28 cellular contexts compared by ENCODE assay signal in genomic region chr11:45260047-45260446, GRCh38. TPM values are rescaled to one million over a fixed set of nuclear protein-coding genes. Genes with fewer than 3 reads are reported as not detected.
DNase-seq lines count a peak whose midpoint lies in the region; ATAC-seq, FAIRE-seq and TF ChIP-seq lines count a peak whose summit lies in the region.
"Had no signal": no experiment of that assay in that cellular context is flagged by ENCODE, and none has a peak within 500 bp of the region (broad histone marks: within the 10 kb centered on the region; RNA-seq: fewer than 3 reads in every experiment).

No MANE protein-coding gene starts in this region.

- peaks cover 14% of the 10 kb centered on the region for H3K4me1 Mint-ChIP-seq in astrocyte (ENCODE audit: low read depth, unreplicated experiment)

- H3K79me2 ChIP-seq in SK-N-SH (ENCODE audit: insufficient read depth) = no peaks in the 10 kb centered on the region
- H3K79me2 ChIP-seq in astrocyte (ENCODE audit: insufficient read depth, low read length) = no peaks in the 10 kb centered on the region
- no peaks in the 10 kb centered on the region for H3K79me2 ChIP-seq in smooth muscle cell (ENCODE audit: low read depth)

- H3K36me3 Mint-ChIP-seq in astrocyte (ENCODE audit: low read depth, unreplicated experiment) = no peaks in the 10 kb centered on the region

- H3K4me3 Mint-ChIP-seq in astrocyte (ENCODE audit: unreplicated experiment) = no peak overlapping the region
- H3K4me3 Mint-ChIP-seq: CD4-positive, alpha-beta T cell; GM23338; H9; HFFc6 had no signal

- intact Hi-C loops in kidney (cut with DNase I) = no loop called here

- H3K9me2 ChIP-seq in SK-N-SH = no peaks in the 10 kb centered on the region

- no peaks in the 10 kb centered on the region for H3K9me3 Mint-ChIP-seq in astrocyte (ENCODE audit: unreplicated experiment)
- H3K9me3 Mint-ChIP-seq: CD4-positive, alpha-beta T cell; GM23338; H9; HFFc6 had no signal

- H3K4me2 ChIP-seq in SK-N-SH = 0 out of 2 replicates have a peak overlapping the region, but pooled peaks have one; percentile 48
- peak overlapping the region; percentile 55 for H3K4me2 ChIP-seq in astrocyte (ENCODE audit: low read length)
- no peak overlapping the region for H3K4me2 ChIP-seq in smooth muscle cell

- POLR2A ChIA-PET in SK-N-SH (lab: Yijun Ruan, JAX) = no interaction called here

- H3K27me3 ChIP-seq in SK-N-SH (ENCODE audit: insufficient read depth) = no peaks in the 10 kb centered on the region
- no peaks in the 10 kb centered on the region for H3K27me3 ChIP-seq in astrocyte (ENCODE audit: insufficient read depth, low read length)
- no peaks in the 10 kb centered on the region for H3K27me3 ChIP-seq in smooth muscle cell (ENCODE audit: low read depth)
- H3K27me3 ChIP-seq: BLaER1 treated with 17β-estradiol and CSF1 and Interleukin-3, amounts not matched to agents 10 nM and 100 nM; SJSA1 had no signal

- no peak overlapping the region for H2AFZ ChIP-seq in SK-N-SH (ENCODE audit: low read depth)
- no peak overlapping the region for H2AFZ ChIP-seq in astrocyte (ENCODE audit: low read depth, low read length)
- no peak overlapping the region for H2AFZ ChIP-seq in smooth muscle cell (ENCODE audit: low read depth)
- H2AFZ ChIP-seq: GM23338 had no signal

- H3K27ac ChIP-seq in SK-N-SH (ENCODE audit: low read depth in 2 of 2, low read length in 1 of 2) = peak overlapping the region in 1 of 2 experiments; percentile 10; a peak in 2 of 4 replicates
- H3K27ac ChIP-seq in astrocyte (ENCODE audit: low read depth, low read length) = no peak overlapping the region
- H3K27ac ChIP-seq in kidney (ENCODE audit: low read depth in 2 of 2, low read length in 2 of 2) = peak overlapping the region; percentile 23 to 69
- no peak overlapping the region for H3K27ac ChIP-seq in smooth muscle cell (ENCODE audit: low read depth)
- H3K27ac ChIP-seq: 22Rv1; BLaER1 treated with 17β-estradiol and CSF1 and Interleukin-3, amounts not matched to agents 10 nM and 100 nM; HL-60; SJSA1 had no signal

- TF ChIP-seq EP300 in SK-N-SH (IDR thresholded peaks at IDR 0.05; ENCODE audit: borderline replicate concordance in 1 of 2, low read depth in 1 of 2, low read length in 1 of 2) = no peak

- H3K9ac ChIP-seq in SK-N-SH (no peak overlapping the region), astrocyte (ENCODE audit: low read length) (no peak overlapping the region), kidney (ENCODE audit: low read length in 2 of 2) (no peak overlapping the region), smooth muscle cell (ENCODE audit: low read depth) (no peak overlapping the region)
- H3K9ac ChIP-seq: BLaER1 treated with 17β-estradiol and CSF1 and Interleukin-3, amounts not matched to agents 10 nM and 100 nM had no signal

- H3F3A ChIP-seq in SK-N-SH (replicated peaks; ENCODE audit: insufficient read depth) (peaks cover 10% of the 10 kb centered on the region), smooth muscle cell (ENCODE audit: low read depth) (no peaks in the 10 kb centered on the region)

- H4K20me1 ChIP-seq in SK-N-SH (ENCODE audit: insufficient read depth) (no peaks in the 10 kb centered on the region), astrocyte (ENCODE audit: insufficient read depth, low read length) (no peaks in the 10 kb centered on the region), smooth muscle cell (ENCODE audit: low read depth) (no peaks in the 10 kb centered on the region)
- H4K20me1 ChIP-seq: BLaER1 treated with 17β-estradiol and CSF1 and Interleukin-3, amounts not matched to agents 10 nM and 100 nM had no signal

- DNase-seq in SK-N-SH (no peak), M059J (ENCODE audit: low read depth) (peak; percentile 47), astrocyte (ENCODE audit: low read depth) (no peak), kidney (no peak), smooth muscle cell (lab: John Stamatoyannopoulos, UW; ENCODE audit: unreplicated experiment) (no peak)
- DNase-seq: CD4-positive, alpha-beta T cell; H9; MV-4-11; NCI-H1105; NCI-H146; NCI-H1930; NCI-H2107; NCI-H524; NCI-H774; Right ventricle myocardium superior; T-helper 1 cell had no signal

- no peak overlapping the region for H3K4me3 ChIP-seq in SK-N-SH (ENCODE audit: low read depth in 2 of 2, low read length in 1 of 2)
- no peak overlapping the region for H3K4me3 ChIP-seq in astrocyte (ENCODE audit: insufficient read depth, low read depth, low read length)
- H3K4me3 ChIP-seq in kidney (ENCODE audit: low read length in 2 of 2) = no peak overlapping the region
- no peak overlapping the region for H3K4me3 ChIP-seq in smooth muscle cell
- H3K4me3 ChIP-seq: BLaER1 treated with 17β-estradiol and CSF1 and Interleukin-3, amounts not matched to agents 10 nM and 100 nM; GM23338; SJSA1 had no signal

- H3K27me3 Mint-ChIP-seq in astrocyte (ENCODE audit: low read depth, unreplicated experiment) = peaks cover 17% of the 10 kb centered on the region

- TF ChIP-seq CTCF in SK-N-SH (IDR thresholded peaks at IDR 0.05) (no peak), astrocyte (IDR thresholded peaks at IDR 0.05; ENCODE audit: insufficient read depth, low read depth, low read length) (no peak), kidney (IDR thresholded peaks at IDR 0.05; ENCODE audit: borderline replicate concordance, extremely low read depth, insufficient read depth) (no peak), smooth muscle cell (IDR thresholded peaks at IDR 0.05; ENCODE audit: borderline replicate concordance, insufficient read depth, poor library complexity, severe bottlenecking) (no peak)

- H3K9me3 ChIP-seq in SK-N-SH (no peaks in the 10 kb centered on the region), astrocyte (ENCODE audit: insufficient read depth, low read depth, low read length) (no peaks in the 10 kb centered on the region), kidney (ENCODE audit: control insufficient read depth in 1 of 2, low read length in 2 of 2) (no peaks in the 10 kb centered on the region), smooth muscle cell (replicated peaks; ENCODE audit: low read depth) (no peaks in the 10 kb centered on the region)
- H3K9me3 ChIP-seq: BLaER1 treated with 17β-estradiol and CSF1 and Interleukin-3, amounts not matched to agents 10 nM and 100 nM; SJSA1 had no signal

- H3K4me1 ChIP-seq in SK-N-SH (ENCODE audit: control insufficient read depth in 1 of 2, insufficient read depth in 2 of 2, low read depth in 1 of 2, low read length in 1 of 2) (no peaks in the 10 kb centered on the region; a peak in 1 of 4 replicates), astrocyte (ENCODE audit: insufficient read depth, low read length) (peaks cover 20% of the 10 kb centered on the region), kidney (ENCODE audit: control insufficient read depth in 1 of 2, insufficient read depth in 1 of 2, low read depth in 1 of 2, low read length in 2 of 2) (peaks cover 3 to 8% of the 10 kb centered on the region in 2 donors), smooth muscle cell (ENCODE audit: low read depth) (no peaks in the 10 kb centered on the region)

- no peaks in the 10 kb centered on the region for H3K36me3 ChIP-seq in SK-N-SH (replicated peaks in 1 of 2; ENCODE audit: control insufficient read depth in 1 of 2, insufficient read depth in 2 of 2, low read length in 1 of 2)
- H3K36me3 ChIP-seq in astrocyte (ENCODE audit: insufficient read depth, low read length) = no peaks in the 10 kb centered on the region
- no peaks in the 10 kb centered on the region for H3K36me3 ChIP-seq in kidney (ENCODE audit: control insufficient read depth in 1 of 2, insufficient read depth in 2 of 2, low read length in 2 of 2)
- H3K36me3 ChIP-seq in smooth muscle cell (ENCODE audit: low read depth) = no peaks in the 10 kb centered on the region
- H3K36me3 ChIP-seq: BLaER1 treated with 17β-estradiol and CSF1 and Interleukin-3, amounts not matched to agents 10 nM and 100 nM; SJSA1 had no signal

- no peak for ATAC-seq in SK-N-SH treated with all-trans-retinoic acid at 6 μM for 48 hours
- no peak for ATAC-seq in GM18861 (IDR thresholded peaks at IDR 0.05; ENCODE audit: unreplicated experiment)
- ATAC-seq in HG03045 (IDR thresholded peaks at IDR 0.05; ENCODE audit: unreplicated experiment) = no peak
- ATAC-seq: GM23338 had no signal

- no peak overlapping the region for H3K27ac Mint-ChIP-seq in astrocyte (ENCODE audit: unreplicated experiment)
- H3K27ac Mint-ChIP-seq: CD4-positive, alpha-beta T cell; GM23338; H9; HFFc6 had no signal

- FAIRE-seq in astrocyte (lab: Jason Lieb, UNC) = no peak
- no peak for FAIRE-seq in kidney (lab: Jason Lieb, UNC)
- FAIRE-seq: GM18507 had no signal

- no peak for TF ChIP-seq RAD21 in SK-N-SH (IDR thresholded peaks at IDR 0.05; ENCODE audit: low read length)

- CTCF ChIA-PET in SK-N-SH (lab: Yijun Ruan, JAX) = interaction anchor here (0.7 to 2.3 kb wide), 3 partner anchors 26 to 149 kb away, joined by 3 to 10 read pairs (median 3); no protein-coding TSS in a partner anchor

TF ChIP-seq in SK-N-SH, 30 proteins besides CTCF, POLR2A, EP300 and RAD21 (continues in another document):
- TF ChIP-seq MEF2A (IDR thresholded peaks at IDR 0.05; ENCODE audit: borderline replicate concordance, low read depth) (no peak), USF1 (IDR thresholded peaks at IDR 0.05; ENCODE audit: borderline replicate concordance, low read depth) (no peak), GATA2 (CRISPR knock-in tag; IDR thresholded peaks at IDR 0.05) (no peak), FOXJ3 (CRISPR knock-in tag; IDR thresholded peaks at IDR 0.05) (no peak)

TF ChIP-seq in SK-N-SH treated with all-trans-retinoic acid at 6 μM for 48 hours, 23 proteins besides CTCF, POLR2A, EP300 and RAD21 (continues in another document):
- TF ChIP-seq ESRRG (CRISPR knock-in tag; IDR thresholded peaks at IDR 0.05) (no peak), ZNF70 (CRISPR knock-in tag; IDR thresholded peaks at IDR 0.05) (no peak), POU6F1 (CRISPR knock-in tag; IDR thresholded peaks at IDR 0.05; ENCODE audit: borderline replicate concordance, low read depth) (no peak), ZC3H10 (CRISPR knock-in tag; IDR thresholded peaks at IDR 0.05) (no peak)

RNA-seq across cellular contexts. Expression of gene SYT13, which starts 26.1 kb away (rescaled TPM):
- polyA plus RNA-seq in SK-N-SH (2012; rRNA removed) = not detected in 2 replicates
- 0.01 TPM in 2 replicates for polyA plus RNA-seq in SK-N-SH (2012; cell fraction: cytosol; rRNA removed)
- not detected in 2 replicates for polyA plus RNA-seq in SK-N-SH (2012; cell fraction: nucleus; rRNA removed)
- total RNA-seq in M059J (2014; rRNA removed; shearing (Covaris generic)) = 6.2 and 7.2 TPM in 2 replicates
- 0.50 and 1.4 TPM in 2 replicates for total RNA-seq in astrocyte
- total RNA-seq in kidney = 6.8 TPM
- polyA plus RNA-seq in kidney (ENCODE audit: insufficient read depth, low read depth, low replicate concordance) = 16.4 TPM
- 0.76 and 1.3 TPM in 2 replicates for total RNA-seq in smooth muscle cell
- 0.24 and 0.47 TPM in 2 replicates for polyA plus RNA-seq in smooth muscle cell
- total RNA-seq: CD4-positive, alpha-beta T cell; G401; HFFc6; SJSA1 had no signal
- polyA plus RNA-seq: AG04450 had no signal

Comparison
In these comparisons a context has a peak if more than half of its experiments do, and no peak if none do; other contexts are left out.
1. H3K27ac ChIP-seq: peak in kidney (2 of 2); none in astrocyte (single experiment) and smooth muscle cell (single experiment).